ENCODE assay signal across 17 cellular contexts in genomic region chr2:23699526-23699925, GRCh38.
A peak's percentile ranks its signal among the peaks of the same experiment; 100 is the strongest.
DNase-seq lines count a peak whose midpoint lies in the region; ATAC-seq and TF ChIP-seq lines count a peak whose summit lies in the region.
"Had no signal": no experiment of that assay in that cellular context is flagged by ENCODE, and none has a peak within 500 bp of the region (broad histone marks: within the 10 kb centered on the region; RNA-seq: fewer than 3 reads in every experiment).

No MANE protein-coding gene starts in this region.

- no peak overlapping the region for H3K9ac ChIP-seq in neural cell (ENCODE audit: low read length)

- H3K27ac ChIP-seq in WERI-Rb-1 (no peak overlapping the region), cingulate gyrus (ENCODE audit: low read depth, low read length) (peak overlapping the region; percentile 47), neural cell (ENCODE audit: low read length) (peak overlapping the region; percentile 85)
- H3K27ac ChIP-seq: C4-2B had no signal

- peaks cover 25 to 34% of the 10 kb centered on the region in 2 donors for H3K36me3 Mint-ChIP-seq in stimulated activated naive B cell treated with anti-CD40 and anti-IgM and Interleukin-4, amounts not matched to agents 10 μg/mL and 1 μg/mL and 100 μg/mL, for 72 hours

- ATAC-seq in stimulated activated naive B cell treated with anti-CD40 and anti-IgM and Interleukin-4, amounts not matched to agents 10 μg/mL and 1 μg/mL and 100 μg/mL, for 72 hours (replicated peaks): no peak
- ATAC-seq: HepG2 had no signal

- H3K27me3 ChIP-seq in WERI-Rb-1 (ENCODE audit: insufficient read depth, low read depth, severe bottlenecking) (no peaks in the 10 kb centered on the region), neural cell (ENCODE audit: insufficient read depth, low read depth, low read length) (no peaks in the 10 kb centered on the region)

- H3K9me2 ChIP-seq in neural cell (ENCODE audit: insufficient read depth, low read length): no peaks in the 10 kb centered on the region

- DNase-seq in WERI-Rb-1 (peak; percentile 3), HPDE6-E6E7 (ENCODE audit: extremely low spot score) (no peak), dedifferentiated amniotic fluid mesenchymal stem cell (ENCODE audit: extremely low spot score) (no peak)
- no peak for DNase-seq in stimulated activated naive B cell treated with anti-CD40 and anti-IgM and Interleukin-4, amounts not matched to agents 10 μg/mL and 1 μg/mL and 100 μg/mL, for 72 hours
- DNase-seq in activated CD8-positive, alpha-beta memory T cell treated with anti-CD3 and anti-CD28 coated beads, Interleukin-2, amount 50 U/mL, for 4 hours: no peak
- DNase-seq: DMS 273 treated with DMSO at 0.1 percent for 48 hours; GDM1; NCI-H1105 treated with DMSO at 0.1 percent for 48 hours; NCI-H187; NCI-H446; NCI-H69; NK-92 treated with Interleukin-12 subunit alpha and Interleukin-12 subunit beta, amount 100 ng/mL, for 24 hours; SHP77 had no signal

- H3K4me3 ChIP-seq in WERI-Rb-1 (ENCODE audit: low read depth, low read length) (no peak overlapping the region), neural cell (ENCODE audit: low read length) (peak overlapping the region; percentile 49)

- no peak overlapping the region for H3K4me3 Mint-ChIP-seq in stimulated activated naive B cell treated with anti-CD40 and anti-IgM and Interleukin-4, amounts not matched to agents 10 μg/mL and 1 μg/mL and 100 μg/mL, for 72 hours

- no peaks in the 10 kb centered on the region for H4K20me1 ChIP-seq in neural cell (ENCODE audit: insufficient read depth)

- H3K4me1 Mint-ChIP-seq in stimulated activated naive B cell treated with anti-CD40 and anti-IgM and Interleukin-4, amounts not matched to agents 10 μg/mL and 1 μg/mL and 100 μg/mL, for 72 hours: no peaks in the 10 kb centered on the region

- TF ChIP-seq EP300 in neural cell (conservative IDR thresholded peaks at IDR 0.05; ENCODE audit: poor library complexity, severe bottlenecking): no peak

- no peak for TF ChIP-seq RAD21 in neural cell (conservative IDR thresholded peaks at IDR 0.05)

- H3K36me3 ChIP-seq in WERI-Rb-1 (peaks cover 55% of the 10 kb centered on the region), neural cell (ENCODE audit: insufficient read depth, low read length) (peaks cover 42% of the 10 kb centered on the region)

- no peaks in the 10 kb centered on the region for H3F3A ChIP-seq in neural cell (ENCODE audit: insufficient read depth, low read length, poor library complexity, severe bottlenecking)

- no peak overlapping the region for H3K4me2 ChIP-seq in neural cell (ENCODE audit: low read length)

- no peak overlapping the region for H2AFZ ChIP-seq in neural cell (ENCODE audit: low read depth, low read length)

- H3K9me3 ChIP-seq in WERI-Rb-1 (ENCODE audit: severe bottlenecking): no peaks in the 10 kb centered on the region
- no peaks in the 10 kb centered on the region for H3K9me3 ChIP-seq in neural cell (ENCODE audit: low read length)

- no peaks in the 10 kb centered on the region for H3K79me2 ChIP-seq in neural cell (replicated peaks; ENCODE audit: insufficient read depth, low read length)

- H3K9me3 Mint-ChIP-seq in stimulated activated naive B cell treated with anti-CD40 and anti-IgM and Interleukin-4, amounts not matched to agents 10 μg/mL and 1 μg/mL and 100 μg/mL, for 72 hours: no peaks in the 10 kb centered on the region

- H3K27ac Mint-ChIP-seq in stimulated activated naive B cell treated with anti-CD40 and anti-IgM and Interleukin-4, amounts not matched to agents 10 μg/mL and 1 μg/mL and 100 μg/mL, for 72 hours: peak overlapping the region; percentile 20

- TF ChIP-seq CTCF in WERI-Rb-1 (IDR thresholded peaks at IDR 0.05; ENCODE audit: low read depth, low read length): no peak
- TF ChIP-seq CTCF in neural cell (IDR thresholded peaks at IDR 0.05; ENCODE audit: poor library complexity, severe bottlenecking): no peak

- no peaks in the 10 kb centered on the region for H3K27me3 Mint-ChIP-seq in stimulated activated naive B cell treated with anti-CD40 and anti-IgM and Interleukin-4, amounts not matched to agents 10 μg/mL and 1 μg/mL and 100 μg/mL, for 72 hours

TF ChIP-seq in neural cell, 6 proteins besides CTCF, POLR2A, EP300 and RAD21:
- no peak for TF ChIP-seq SMC3 (conservative IDR thresholded peaks at IDR 0.05; ENCODE audit: poor library complexity)
- peak; percentile 4 for TF ChIP-seq POLR2AphosphoS5 (IDR thresholded peaks at IDR 0.05)
- TF ChIP-seq EZH2 (IDR thresholded peaks at IDR 0.05; ENCODE audit: borderline replicate concordance, insufficient read depth, low read length, poor library complexity, severe bottlenecking): no peak
- TF ChIP-seq MXI1 (conservative IDR thresholded peaks at IDR 0.05; ENCODE audit: poor library complexity, severe bottlenecking): no peak
